Comparison of ENCODE assay signal across 8 cellular contexts in the genomic region with DNA sequence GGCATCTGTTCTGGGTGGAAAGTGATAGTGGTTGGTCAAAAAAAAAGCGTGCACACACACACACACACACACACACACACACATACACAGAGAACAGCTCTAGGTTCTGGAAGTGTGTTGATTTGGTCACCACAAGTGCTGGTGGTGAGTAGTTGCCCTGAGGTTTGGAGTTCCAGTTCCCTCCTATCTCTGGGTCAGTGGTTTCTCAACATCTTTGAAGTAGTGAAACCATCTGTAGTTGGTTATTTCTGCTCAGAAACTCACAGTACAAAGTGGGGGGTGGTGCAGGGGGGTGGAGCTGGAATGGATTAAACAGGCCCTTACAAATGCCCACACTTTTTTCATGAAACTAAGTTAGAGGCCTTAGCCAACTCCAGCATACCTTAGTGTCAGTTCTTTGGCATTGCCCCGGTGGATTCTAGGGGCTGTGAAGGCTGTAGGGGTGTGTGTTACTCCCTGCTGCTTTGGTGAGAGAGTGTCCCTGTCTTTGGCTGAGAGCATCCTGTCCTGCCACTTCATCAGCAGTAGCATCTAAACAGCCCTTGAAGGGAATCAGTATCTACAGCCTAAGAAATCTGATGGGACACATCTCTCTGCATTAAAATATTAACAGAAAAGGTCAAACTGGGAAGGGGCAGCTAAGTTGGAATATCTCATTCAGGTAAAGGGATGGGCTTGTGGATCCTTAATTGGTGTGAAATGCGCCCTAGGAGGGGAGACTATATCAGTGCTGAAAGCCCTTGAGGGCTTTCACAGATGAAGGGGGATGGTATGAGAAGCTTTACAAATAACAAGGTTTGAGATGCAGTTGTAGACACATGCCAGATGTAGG. TPM values are rescaled to one million over a fixed set of nuclear protein-coding genes. Genes with fewer than 3 reads are reported as not detected.
DNase-seq lines count a peak whose midpoint lies in the region; ATAC-seq, FAIRE-seq and TF ChIP-seq lines count a peak whose summit lies in the region.

No MANE protein-coding gene starts in this region.

- TF ChIP-seq POLR2A in GM12892 (IDR thresholded peaks at IDR 0.05; ENCODE audit: low read depth, low read length) (peak; percentile 40; the same call in 1 of the 2 replicates), K562 (conservative IDR thresholded peaks at IDR 0.05) (no peak)

- H3K4me1 ChIP-seq in MM.1S (ENCODE audit: low read length) (peaks cover 74% of the 10 kb centered on the region), K562 (replicated peaks in 1 of 2; ENCODE audit: control insufficient read depth in 2 of 2, insufficient read depth in 2 of 2, low read length in 2 of 2) (peaks cover 47 to 81% of the 10 kb centered on the region in 2 experiments), neutrophil (ENCODE audit: control insufficient read depth in 1 of 2, insufficient read depth in 1 of 2, low read depth in 1 of 2, low read length in 1 of 2) (peaks cover 52 to 64% of the 10 kb centered on the region in 2 experiments)

- H2AFZ ChIP-seq in MM.1S (ENCODE audit: low read length) = no peak overlapping the region
- H2AFZ ChIP-seq in K562 (ENCODE audit: low read depth, low read length) = no peak overlapping the region

- TF ChIP-seq CTCF in MM.1S (IDR thresholded peaks at IDR 0.05; ENCODE audit: low read length) (no peak), K562 (IDR thresholded peaks at IDR 0.05 in 2 of 3, conservative IDR thresholded peaks at IDR 0.05 in 1 of 3; ENCODE audit: insufficient read depth in 2 of 3, low read depth in 1 of 3, low read length in 3 of 3) (no peak), neutrophil (IDR thresholded peaks at IDR 0.05) (no peak)

- no peak for TF ChIP-seq RAD21 in K562 (CRISPR knock-in tag; conservative IDR thresholded peaks at IDR 0.05 in 1 of 2, IDR thresholded peaks at IDR 0.05 in 1 of 2)

- H3K36me3 ChIP-seq in MM.1S (replicated peaks; ENCODE audit: insufficient read depth, low read length) (no peaks in the 10 kb centered on the region), K562 (ENCODE audit: control insufficient read depth, insufficient read depth, low read length) (peaks cover 14% of the 10 kb centered on the region; the same call in 2 of the 3 replicates), neutrophil (no peaks in the 10 kb centered on the region)

- H3K9ac ChIP-seq in MM.1S (ENCODE audit: low read length) (peak overlapping the region; percentile 54), K562 (ENCODE audit: insufficient read depth in 1 of 2, low read depth in 2 of 2, low read length in 2 of 2) (no peak overlapping the region)

- H3K4me3 ChIP-seq in MM.1S (ENCODE audit: low read length) (peak overlapping the region; percentile 5; the same call in 1 of the 2 replicates), K562 (no peak overlapping the region), neutrophil (ENCODE audit: low read depth in 1 of 2, low read length in 1 of 2) (no peak overlapping the region)

- H3F3A ChIP-seq in MM.1S (ENCODE audit: insufficient read depth, low read length) = peaks cover 45% of the 10 kb centered on the region

- in situ Hi-C loops in K562 (cut with MboI) = no loop called here

- TF ChIP-seq EP300 in K562 (IDR thresholded peaks at IDR 0.05; ENCODE audit: low read length) = no peak

- CTCF ChIA-PET in K562 (lab: Yijun Ruan, JAX; ENCODE audit: low intra/inter-chr PET ratio) = no interaction called here

- 52% methylated on average over 3 of the region's 3 CpGs for WGBS in K562 (ENCODE audit: insufficient coverage, low coverage, missing lambda C conversion rate)

- H3K9me2 ChIP-seq in MM.1S (replicated peaks; ENCODE audit: insufficient read depth, low read length) = no peaks in the 10 kb centered on the region

- H4K20me1 ChIP-seq in MM.1S (ENCODE audit: insufficient read depth, low read length) (no peaks in the 10 kb centered on the region), K562 (replicated peaks; ENCODE audit: control insufficient read depth, insufficient read depth, low read length) (no peaks in the 10 kb centered on the region)

- ATAC-seq in GM21576 (IDR thresholded peaks at IDR 0.05; ENCODE audit: unreplicated experiment) (peak; percentile 33), K562 (peak; percentile 2; the same call in 2 of the 3 replicates)

- H3K27me3 ChIP-seq in MM.1S (replicated peaks; ENCODE audit: insufficient read depth, low read length) = no peaks in the 10 kb centered on the region; the same call in 1 of the 2 replicates
- no peaks in the 10 kb centered on the region for H3K27me3 ChIP-seq in K562 (ENCODE audit: control insufficient read depth in 2 of 2, insufficient read depth in 2 of 2, low read length in 2 of 2)
- no peaks in the 10 kb centered on the region for H3K27me3 ChIP-seq in neutrophil

- POLR2A ChIA-PET in K562 (lab: Yijun Ruan, JAX) = interaction anchor here (0.8 kb wide), 1 partner anchor 19 kb away, joined by 3 read pairs; no protein-coding TSS in a partner anchor

- H3K9me3 ChIP-seq in MM.1S (replicated peaks; ENCODE audit: insufficient read depth, low read length) = no peaks in the 10 kb centered on the region
- peaks cover 5% of the 10 kb centered on the region; the same call in 1 of the 2 replicates for H3K9me3 ChIP-seq in K562 (replicated peaks; ENCODE audit: control insufficient read depth, insufficient read depth, low read depth, low read length)
- H3K9me3 ChIP-seq in neutrophil = no peaks in the 10 kb centered on the region

- peak overlapping the region; percentile 87 for H3K27ac ChIP-seq in MM.1S (ENCODE audit: low read length)
- peak overlapping the region; percentile 31; the same call in 1 of the 3 replicates for H3K27ac ChIP-seq in K562 (ENCODE audit: extremely low read depth, low read depth, low read length)
- peak overlapping the region; percentile 3 for H3K27ac ChIP-seq in neutrophil

- peak; percentile 65 for FAIRE-seq in GM12892 (lab: Jason Lieb, UNC)
- FAIRE-seq in K562 (lab: Jason Lieb, UNC) = peak; percentile 42

- BruUV-seq in K562 (replicated peaks; lab: Mats Ljungman, UMichigan) = no TSS peak

- peak overlapping the region; percentile 67 for H3K4me2 ChIP-seq in MM.1S (ENCODE audit: low read depth, low read length)
- H3K4me2 ChIP-seq in K562 (ENCODE audit: insufficient read depth, low read length) = no peak overlapping the region

- H3K79me2 ChIP-seq in MM.1S (ENCODE audit: low read length) (peaks cover 67% of the 10 kb centered on the region), K562 (ENCODE audit: control insufficient read depth, insufficient read depth, low read length) (peaks cover 89% of the 10 kb centered on the region)

- intact Hi-C loops in K562 (cut with micrococcal nuclease) = no loop called here

- H3K9me1 ChIP-seq in K562 (ENCODE audit: control insufficient read depth, insufficient read depth, low read length) = peaks cover 5% of the 10 kb centered on the region

- DNase-seq in GM12892 (ENCODE audit: insufficient read length) = no peak
- peak; percentile 98 for DNase-seq in MM.1S
- DNase-seq in K562 (ENCODE audit: extremely low read depth in 1 of 4, low spot score in 3 of 4) = peak in 1 of 4 experiments; percentile 54
- DNase-seq in COR-L47 (lab: John Stamatoyannopoulos, UW) = no peak
- no peak for DNase-seq in mucosa of gallbladder (ENCODE audit: low spot score)
- DNase-seq in DMS53 treated with DMSO at 0.1 percent for 48 hours (lab: John Stamatoyannopoulos, UW; ENCODE audit: unreplicated experiment) = no peak

TF ChIP-seq in K562, 482 proteins besides CTCF, POLR2A, EP300 and RAD21 (continues in another document):
- 0 out of 2 replicates have a peak, but pooled peaks have one; percentile 18 for TF ChIP-seq VEZF1 (CRISPR knock-in tag; IDR thresholded peaks at IDR 0.05)
- TF ChIP-seq NR1H2 (CRISPR knock-in tag; IDR thresholded peaks at IDR 0.05) = no peak
- TF ChIP-seq CEBPB (tag; IDR thresholded peaks at IDR 0.05) = 0 out of 2 replicates have a peak, but pooled peaks have one; percentile 19
- no peak for TF ChIP-seq HNRNPL (IDR thresholded peaks at IDR 0.05; ENCODE audit: low read depth, low read length)
- TF ChIP-seq BACH1 (tag; IDR thresholded peaks at IDR 0.05) = peak; percentile 38; the same call in 1 of the 2 replicates
- no peak for TF ChIP-seq TGIF2 (CRISPR knock-in tag; IDR thresholded peaks at IDR 0.05)
- TF ChIP-seq SMAD4 (CRISPR knock-in tag; conservative IDR thresholded peaks at IDR 0.05) = no peak

RNA-seq across cellular contexts. Expression of gene SMAD3, which starts 20.6 kb away (rescaled TPM):
- 20.6 TPM for polyA plus RNA-seq in GM12892 (2012; ENCODE audit: missing spikeins)
- 61.6 and 88.8 TPM in 2 replicates for total RNA-seq in K562 (2011; cell fraction: chromatin; rRNA removed; ENCODE audit: low replicate concordance)
- total RNA-seq in K562 (2011; cell fraction: nucleolus; rRNA removed) = 33.5 and 35.9 TPM in 2 replicates
- 44.2 and 72.8 TPM in 2 replicates for total RNA-seq in K562 (2011; cell fraction: nucleoplasm; rRNA removed)
- total RNA-seq in K562 (2014; rRNA removed) (11.1 and 11.9 TPM in 2 replicates), K562 (2014; rRNA removed; fragmentation: Illumina TruSeq; extraction: Trizol) (9.2 and 11.0 TPM in 2 replicates), K562 (2015; rRNA removed; fragmentation: Illumina TruSeq; extraction: Trizol) (9.1 and 9.6 TPM in 2 replicates), K562 (2021) (24.3 and 30.1 TPM in 2 replicates), mucosa of gallbladder (59.0 TPM)
- polyA plus RNA-seq in K562 (2011; rRNA removed) (14.6 and 22.6 TPM in 2 replicates), K562 (2014; fragmentation: Illumina TruSeq; extraction: Trizol) (34.7 and 39.2 TPM in 2 replicates), K562 (2014; fragmentation: Nextera tagmentation; extraction: Ambion mirVana) (1 to 10 TPM; 4.3 to 5.0 TPM), K562 (2014; rRNA removed) (13.3 and 14.3 TPM in 2 replicates)
- polyA plus RNA-seq in K562 (2011; cell fraction: cytosol; rRNA removed) = 11.5 and 14.8 TPM in 2 replicates
- polyA plus RNA-seq in K562 (2011; cell fraction: nucleus; rRNA removed) = 52.1 and 90.9 TPM in 2 replicates
- polyA plus RNA-seq in K562 (2012) = 17.9 and 20.7 TPM in 2 replicates
- polyA minus RNA-seq in K562 (2011; rRNA and poly(A)+ RNA removed) = 14.9 and 15.1 TPM in 2 replicates
- polyA minus RNA-seq in K562 (2011; cell fraction: cytosol; rRNA and poly(A)+ RNA removed) = 15.1 and 16.3 TPM in 2 replicates
- 12.7 and 18.8 TPM in 2 replicates for polyA minus RNA-seq in K562 (2011; cell fraction: nucleus; rRNA and poly(A)+ RNA removed)

Comparison
In these comparisons a context has a peak if more than half of its experiments do, and no peak if none do; other contexts are left out.
1. H3K27ac ChIP-seq: peak in every context shown above with its lines; median percentile 87 in MM.1S; 31 in K562; 3 in neutrophil.